In genomic region chrX:79630033-79631009, GRCh38 we compare ENCODE assay signal across 13 cellular contexts.
DNase-seq lines count a peak whose midpoint lies in the region; ATAC-seq and TF ChIP-seq lines count a peak whose summit lies in the region.
"Had no signal": no experiment of that assay in that cellular context is flagged by ENCODE, and none has a peak within 500 bp of the region (broad histone marks: within the 10 kb centered on the region; RNA-seq: fewer than 3 reads in every experiment).

No MANE protein-coding gene starts in this region.

- H3K27ac ChIP-seq in Karpas-422 (ENCODE audit: low read length): no peak overlapping the region
- H3K27ac ChIP-seq in right atrium auricular region: no peak overlapping the region
- H3K27ac ChIP-seq: ascending aorta had no signal

- no peak overlapping the region for H3K9ac ChIP-seq in Karpas-422 (ENCODE audit: low read length)

- H3K27me3 ChIP-seq in Karpas-422 (ENCODE audit: low read length) (no peaks in the 10 kb centered on the region), right atrium auricular region (no peaks in the 10 kb centered on the region)
- H3K27me3 ChIP-seq: ascending aorta had no signal

- ATAC-seq in GM18517 (IDR thresholded peaks at IDR 0.05; ENCODE audit: unreplicated experiment) (peak; percentile 96), GM21423 (IDR thresholded peaks at IDR 0.05; ENCODE audit: unreplicated experiment) (peak; percentile 79), HG03097 (IDR thresholded peaks at IDR 0.05; ENCODE audit: low FRiP score, unreplicated experiment) (peak; percentile 89), HG03045 (IDR thresholded peaks at IDR 0.05; ENCODE audit: unreplicated experiment) (no peak), HG03039 (IDR thresholded peaks at IDR 0.05; ENCODE audit: unreplicated experiment) (no peak)
- ATAC-seq: K562; naive thymus-derived CD8-positive, alpha-beta T cell; SK-N-SH treated with all-trans-retinoic acid at 6 μM for 48 hours; stimulated activated effector memory CD8-positive, alpha-beta T cell treated with anti-CD3 and anti-CD28 coated beads, Interleukin-12 subunit alpha, Interleukin-12 subunit beta, amount 100 ng/mL, for 72 hours had no signal

- peaks cover 9% of the 10 kb centered on the region for H3K9me3 ChIP-seq in Karpas-422 (ENCODE audit: low read length)
- H3K9me3 ChIP-seq in right atrium auricular region: no peaks in the 10 kb centered on the region
- H3K9me3 ChIP-seq: ascending aorta had no signal

- no peaks in the 10 kb centered on the region for H3K36me3 ChIP-seq in Karpas-422 (ENCODE audit: insufficient read depth, low read length)
- H3K36me3 ChIP-seq in right atrium auricular region: no peaks in the 10 kb centered on the region
- H3K36me3 ChIP-seq: ascending aorta had no signal

- no peak for TF ChIP-seq CTCF in epithelial cell of proximal tubule (conservative IDR thresholded peaks at IDR 0.05; ENCODE audit: low read depth, low read length)
- TF ChIP-seq CTCF in right atrium auricular region (IDR thresholded peaks at IDR 0.05): no peak

- H3K4me1 ChIP-seq in Karpas-422 (ENCODE audit: low read length) (no peaks in the 10 kb centered on the region), right atrium auricular region (no peaks in the 10 kb centered on the region)
- H3K4me1 ChIP-seq: ascending aorta had no signal

- H3K4me3 ChIP-seq in epithelial cell of proximal tubule (ENCODE audit: low read depth, low read length) (no peak overlapping the region), Karpas-422 (ENCODE audit: low read length) (no peak overlapping the region), right atrium auricular region (no peak overlapping the region)
- H3K4me3 ChIP-seq: ascending aorta, K562 had no signal

- H3K4me2 ChIP-seq in Karpas-422 (ENCODE audit: low read depth, low read length, poor library complexity, severe bottlenecking): no peak overlapping the region

- DNase-seq in epithelial cell of proximal tubule (ENCODE audit: low read depth) (peak; percentile 57), Karpas-422 (no peak), right atrium auricular region (ENCODE audit: low spot score) (no peak)
- DNase-seq: naive thymus-derived CD8-positive, alpha-beta T cell had no signal

- H2AFZ ChIP-seq in Karpas-422 (ENCODE audit: low read length): no peak overlapping the region

- H3K9me2 ChIP-seq in Karpas-422 (replicated peaks; ENCODE audit: insufficient read depth, low read length): no peaks in the 10 kb centered on the region

- no peaks in the 10 kb centered on the region for H3K79me2 ChIP-seq in Karpas-422 (ENCODE audit: low read length)

- H4K20me1 ChIP-seq in Karpas-422 (ENCODE audit: insufficient read depth, low read depth, low read length): no peaks in the 10 kb centered on the region

Comparison
In these comparisons a context has a peak if more than half of its experiments do, and no peak if none do; other contexts are left out.
1. ATAC-seq: peak in GM18517 (single experiment), GM21423 (single experiment) and HG03097 (single experiment); none in HG03045 (single experiment) and HG03039 (single experiment).